ENCODE assay signal across 8 cellular contexts in the genomic region with DNA sequence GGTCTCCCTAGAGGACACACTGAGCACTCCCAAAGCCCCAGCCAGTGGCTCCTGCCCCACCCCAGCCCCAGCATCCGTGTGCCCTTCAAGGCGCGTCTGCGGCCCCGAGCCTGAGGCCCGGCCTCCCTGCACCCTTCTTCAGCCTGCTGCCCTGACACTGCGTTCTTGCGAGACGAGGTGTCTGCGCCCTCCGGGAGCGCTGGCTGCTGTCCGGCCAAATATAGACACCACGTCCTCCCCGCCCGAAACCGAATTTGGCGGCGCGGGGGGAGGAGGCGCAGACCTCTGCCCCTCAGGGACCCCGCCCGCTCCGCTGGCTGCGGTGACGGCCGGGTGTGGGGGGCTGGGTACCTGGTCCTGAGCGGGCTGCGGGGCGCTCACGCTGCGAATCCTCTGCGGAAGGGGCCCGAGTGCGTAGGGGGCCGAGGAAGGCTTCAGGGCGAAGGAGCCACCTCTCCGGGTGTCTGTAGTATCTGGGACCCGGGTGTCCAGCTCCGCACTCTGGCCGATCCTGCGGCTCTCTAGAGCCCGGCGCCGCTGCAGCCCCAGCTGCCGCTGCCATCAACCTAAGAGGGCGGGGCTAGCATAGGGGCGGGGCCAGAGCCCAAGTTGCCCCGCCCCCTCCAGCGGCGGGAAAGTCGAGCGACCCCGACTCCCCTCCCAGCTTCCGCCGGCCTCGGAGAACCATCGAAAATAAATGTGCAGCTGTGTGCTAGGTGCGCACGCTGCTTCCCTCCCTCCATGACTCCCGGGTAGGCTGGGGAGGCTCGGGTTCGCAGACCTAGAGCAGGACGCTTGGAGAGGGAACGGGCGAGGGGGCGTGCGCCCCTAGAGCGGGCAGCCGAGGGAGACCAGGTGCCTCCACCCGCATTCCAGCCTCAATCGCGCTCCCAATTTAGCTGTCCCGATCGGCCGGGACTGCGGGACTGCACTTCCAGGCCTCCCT. TPM values are rescaled to one million over a fixed set of nuclear protein-coding genes. Genes with fewer than 3 reads are reported as not detected.
DNase-seq lines count a peak whose midpoint lies in the region; ATAC-seq, FAIRE-seq and TF ChIP-seq lines count a peak whose summit lies in the region.

CORO6 (minus strand) TSS at position 576 of the 946 bp plus-strand sequence. CDS start 1,491 bp downstream, outside the sequence.

- TF ChIP-seq CTCF in CD14-positive monocyte (IDR thresholded peaks at IDR 0.05), result no peak
- TF ChIP-seq CTCF in H1 (IDR thresholded peaks at IDR 0.05; ENCODE audit: control extremely low read depth in 1 of 3, insufficient read depth in 1 of 3, low read depth in 1 of 3, low read length in 3 of 3), result no peak

- no peak within 1 kb of the TSS for H3K14ac ChIP-seq in H1 (ENCODE audit: insufficient read length)

- H3K4me1 Mint-ChIP-seq in CD14-positive monocyte (peaks cover 18% of the 10 kb centered on the region), memory B cell (peaks cover 14% of the 10 kb centered on the region)
- H3K4me1 Mint-ChIP-seq in activated CD4-positive, alpha-beta memory T cell treated with anti-CD3 and anti-CD28 coated beads for 36 hours (ENCODE audit: low read depth), result peaks cover 60% of the 10 kb centered on the region
- peaks cover 53% of the 10 kb centered on the region for H3K4me1 Mint-ChIP-seq in stimulated activated memory B cell treated with anti-CD40 and anti-IgM and Interleukin-4, amounts not matched to agents 10 μg/mL and 1 μg/mL and 100 μg/mL, for 72 hours

- FAIRE-seq in H1 (lab: Jason Lieb, UNC), result no peak

- peak within 1 kb of the TSS; percentile 95; the same call in 1 of the 2 replicates for H4K8ac ChIP-seq in H1 (ENCODE audit: extremely low read depth, insufficient read depth, low read length)

- H3K4ac ChIP-seq in H1 (replicated peaks; ENCODE audit: insufficient read length, low read depth, low read length), result peak within 1 kb of the TSS; percentile 70

- no peak within 1 kb of the TSS for H3K56ac ChIP-seq in H1 (replicated peaks; ENCODE audit: insufficient read length, low read depth, low read length)

- H3K27me3 Mint-ChIP-seq in CD14-positive monocyte (ENCODE audit: low read depth in 3 of 3), result peaks cover 25 to 63% (median 42%) of the 10 kb centered on the region in 3 donors
- H3K27me3 Mint-ChIP-seq in activated CD4-positive, alpha-beta memory T cell treated with anti-CD3 and anti-CD28 coated beads for 36 hours, result no peaks in the 10 kb centered on the region
- no peaks in the 10 kb centered on the region for H3K27me3 Mint-ChIP-seq in memory B cell
- no peaks in the 10 kb centered on the region for H3K27me3 Mint-ChIP-seq in stimulated activated memory B cell treated with anti-CD40 and anti-IgM and Interleukin-4, amounts not matched to agents 10 μg/mL and 1 μg/mL and 100 μg/mL, for 72 hours

- peak within 1 kb of the TSS in 3 of 4 experiments; percentile 75 to 85 (median 84); a peak in 6 of 7 replicates for H3K9ac ChIP-seq in H1 (replicated peaks in 1 of 4; ENCODE audit: extremely low read depth in 1 of 4, low read depth in 3 of 4, low read length in 3 of 4)

- H3K27ac Mint-ChIP-seq in CD14-positive monocyte (peak within 1 kb of the TSS in 1 of 7 donors; percentile 69), memory B cell (peak within 1 kb of the TSS; percentile 73)
- peak within 1 kb of the TSS; percentile 85 for H3K27ac Mint-ChIP-seq in activated CD4-positive, alpha-beta memory T cell treated with anti-CD3 and anti-CD28 coated beads for 36 hours
- H3K27ac Mint-ChIP-seq in stimulated activated memory B cell treated with anti-CD40 and anti-IgM and Interleukin-4, amounts not matched to agents 10 μg/mL and 1 μg/mL and 100 μg/mL, for 72 hours, result peak within 1 kb of the TSS; percentile 60

- H2AFZ ChIP-seq in H1 (ENCODE audit: low read length), result peak within 1 kb of the TSS; percentile 85; the same call in 1 of the 2 replicates

- WGBS in H1 (ENCODE audit: extremely low coverage in 1 of 2, insufficient coverage in 1 of 2, insufficient read length in 1 of 2, insufficient replicate concordance in 2 of 2, low coverage in 1 of 2, low lambda C conversion rate in 2 of 2, missing lambda C conversion rate in 1 of 2), 2 experiments, result 3% methylated on average over 64 of the region's 77 CpGs; no CpG with 5 or more reads in 1 of the 2 experiments

- H3K27me3 ChIP-seq in H1 (replicated peaks in 1 of 4; ENCODE audit: control insufficient read depth in 3 of 4, extremely low read depth in 1 of 4, insufficient read depth in 3 of 4, low read length in 3 of 4), result peaks cover 5 to 42% (median 29%) of the 10 kb centered on the region in 4 experiments

- CTCF ChIA-PET in activated CD4-positive, alpha-beta memory T cell treated with anti-CD3 and anti-CD28 coated beads for 36 hours (lab: Charles Lee), result interaction anchor here (1.0 to 1.7 kb wide), 4 partner anchors 8 to 157 kb away, joined by 3 to 8 read pairs (median 6); no protein-coding TSS in a partner anchor
- CTCF ChIA-PET in H1 (lab: Charles Lee; ENCODE audit: partially characterized antibody), result interaction anchor here (0.6 to 13.1 kb wide), 11 partner anchors 12 to 473 kb away, joined by 3 to 193 read pairs (median 3); partner anchors contain the start of genes ABHD15, ANKRD13B, SSH2 and TP53I13

- no peaks in the 10 kb centered on the region for H3K36me3 ChIP-seq in H1 (ENCODE audit: control insufficient read depth in 2 of 4, insufficient read depth in 4 of 4, low read length in 3 of 4)

- peak in 1 of 2 experiments; percentile 83; a peak in 2 of 3 replicates for TF ChIP-seq POLR2A in H1 (IDR thresholded peaks at IDR 0.05; ENCODE audit: control extremely low read depth in 1 of 2, low read depth in 2 of 2, low read length in 2 of 2)

- H4K91ac ChIP-seq in H1 (replicated peaks; ENCODE audit: insufficient read length, low read length), result peak within 1 kb of the TSS; percentile 83

- H2BK15ac ChIP-seq in H1 (ENCODE audit: low read length), result peak within 1 kb of the TSS; percentile 99

- H3K23me2 ChIP-seq in H1 (ENCODE audit: low read depth, low read length), result peaks cover 12% of the 10 kb centered on the region; the same call in 1 of the 2 replicates

- DNase-seq in CD14-positive monocyte (ENCODE audit: low spot score), result no peak
- DNase-seq in NCI-H1436 treated with DMSO at 0.1 percent for 48 hours (lab: John Stamatoyannopoulos, UW), result peak; percentile 57
- DNase-seq in activated CD4-positive, alpha-beta memory T cell treated with anti-CD3 and anti-CD28 coated beads for 36 hours, result peak; percentile 74
- DNase-seq in H1 (ENCODE audit: low read depth in 1 of 2, low spot score in 2 of 2), result peak in 1 of 2 experiments; percentile 94
- DNase-seq in memory B cell (ENCODE audit: low spot score in 2 of 2), result peak; percentile 49 to 69
- no peak for DNase-seq in LoVo (ENCODE audit: low spot score)

- peak within 1 kb of the TSS; percentile 95 for H3K4me2 ChIP-seq in H1 (ENCODE audit: insufficient read depth in 1 of 2, low read depth in 2 of 2, low read length in 2 of 2)

- H3K4me3 Mint-ChIP-seq in CD14-positive monocyte, result peak within 1 kb of the TSS; percentile 78 to 83
- peak within 1 kb of the TSS; percentile 78 for H3K4me3 Mint-ChIP-seq in activated CD4-positive, alpha-beta memory T cell treated with anti-CD3 and anti-CD28 coated beads for 36 hours
- peak within 1 kb of the TSS; percentile 79 for H3K4me3 Mint-ChIP-seq in memory B cell
- peak within 1 kb of the TSS; percentile 75 for H3K4me3 Mint-ChIP-seq in stimulated activated memory B cell treated with anti-CD40 and anti-IgM and Interleukin-4, amounts not matched to agents 10 μg/mL and 1 μg/mL and 100 μg/mL, for 72 hours

- H3K27ac ChIP-seq in H1 (ENCODE audit: low read depth, low read length), result peak within 1 kb of the TSS; percentile 72

- no peak within 1 kb of the TSS for H2AK5ac ChIP-seq in H1 (ENCODE audit: low read depth, low read length)

- peaks cover 0 to 6% of the 10 kb centered on the region in 2 experiments for H4K20me1 ChIP-seq in H1 (replicated peaks in 1 of 2; ENCODE audit: control insufficient read depth in 1 of 2, insufficient read depth in 2 of 2, low read length in 2 of 2)

- no peaks in the 10 kb centered on the region for H3K79me2 ChIP-seq in H1 (ENCODE audit: control insufficient read depth in 1 of 2, insufficient read depth in 2 of 2, low read length in 2 of 2)

- intact Hi-C loops in CD14-positive monocyte (cut with micrococcal nuclease), result no loop called here
- intact Hi-C loops in activated CD4-positive, alpha-beta memory T cell treated with anti-CD3 and anti-CD28 coated beads for 36 hours (cut with micrococcal nuclease), result loop anchor here (5.0 to 10.0 kb wide), 2 partner anchors 472 to 485 kb away; no protein-coding TSS in a partner anchor

- ATAC-seq in GM21360 (IDR thresholded peaks at IDR 0.05; ENCODE audit: unreplicated experiment) (peak; percentile 58), memory B cell (ENCODE audit: low read depth) (peak; percentile 57)
- peak; percentile 75 for ATAC-seq in stimulated activated memory B cell treated with anti-CD40 and anti-IgM and Interleukin-4, amounts not matched to agents 10 μg/mL and 1 μg/mL and 100 μg/mL, for 72 hours

- H2BK12ac ChIP-seq in H1 (ENCODE audit: low read depth, low read length), result peak within 1 kb of the TSS; percentile 77; the same call in 1 of the 2 replicates

- H3K4me3 ChIP-seq in H1 (ENCODE audit: extremely low read depth in 1 of 4, insufficient read depth in 2 of 4, low read depth in 3 of 4, low read length in 4 of 4), result peak within 1 kb of the TSS; percentile 53 to 84 (median 69)

- peak within 1 kb of the TSS; percentile 97 for H3K18ac ChIP-seq in H1 (ENCODE audit: extremely low read depth, low read length)

- no peaks in the 10 kb centered on the region for H3K9me3 ChIP-seq in H1 (ENCODE audit: insufficient read depth in 2 of 2, low read depth in 1 of 2, low read length in 1 of 2)

- peaks cover 11 to 24% (median 16%) of the 10 kb centered on the region in 4 experiments for H3K4me1 ChIP-seq in H1 (replicated peaks in 1 of 4; ENCODE audit: control insufficient read depth in 3 of 4, insufficient read depth in 4 of 4, low read length in 3 of 4)

- peak within 1 kb of the TSS; percentile 72 for H2BK20ac ChIP-seq in H1 (ENCODE audit: low read length)

- H2BK120ac ChIP-seq in H1 (replicated peaks; ENCODE audit: low read depth, low read length), result no peak within 1 kb of the TSS

- H2BK5ac ChIP-seq in H1 (ENCODE audit: low read depth, low read length), result peak within 1 kb of the TSS; percentile 95; the same call in 1 of the 2 replicates

- TF ChIP-seq EP300 in H1 (IDR thresholded peaks at IDR 0.05; ENCODE audit: borderline replicate concordance in 1 of 2, low read depth in 2 of 2, low read length in 2 of 2), result no peak

- H3K36me3 Mint-ChIP-seq in CD14-positive monocyte (peaks cover 18 to 19% of the 10 kb centered on the region in 2 donors), memory B cell (no peaks in the 10 kb centered on the region)
- H3K36me3 Mint-ChIP-seq in activated CD4-positive, alpha-beta memory T cell treated with anti-CD3 and anti-CD28 coated beads for 36 hours, result no peaks in the 10 kb centered on the region
- H3K36me3 Mint-ChIP-seq in stimulated activated memory B cell treated with anti-CD40 and anti-IgM and Interleukin-4, amounts not matched to agents 10 μg/mL and 1 μg/mL and 100 μg/mL, for 72 hours, result peaks cover 7% of the 10 kb centered on the region

- H3K9me3 Mint-ChIP-seq in CD14-positive monocyte (no peaks in the 10 kb centered on the region), memory B cell (no peaks in the 10 kb centered on the region)
- H3K9me3 Mint-ChIP-seq in activated CD4-positive, alpha-beta memory T cell treated with anti-CD3 and anti-CD28 coated beads for 36 hours, result no peaks in the 10 kb centered on the region
- H3K9me3 Mint-ChIP-seq in stimulated activated memory B cell treated with anti-CD40 and anti-IgM and Interleukin-4, amounts not matched to agents 10 μg/mL and 1 μg/mL and 100 μg/mL, for 72 hours, result no peaks in the 10 kb centered on the region

- POLR2A ChIA-PET in activated CD4-positive, alpha-beta memory T cell treated with anti-CD3 and anti-CD28 coated beads for 36 hours (lab: Charles Lee), result interaction anchor here (1.0 to 1.5 kb wide), 2 partner anchors 55 to 138 kb away, joined by 3 to 6 read pairs; partner anchors contain the start of gene ABHD15
- POLR2A ChIA-PET in H1 (lab: Charles Lee; ENCODE audit: partially characterized antibody), result interaction anchor here (0.6 to 1.4 kb wide), 6 partner anchors 17 to 363 kb away, joined by 3 to 4 read pairs (median 4); partner anchors contain the start of gene SSH2

- H3K79me1 ChIP-seq in H1 (ENCODE audit: low read depth, low read length), result no peaks in the 10 kb centered on the region

- TF ChIP-seq RAD21 in H1 (IDR thresholded peaks at IDR 0.05 in 1 of 2, conservative IDR thresholded peaks at IDR 0.05 in 1 of 2; ENCODE audit: low read depth in 2 of 2, low read length in 2 of 2), result no peak

- H4K5ac ChIP-seq in H1 (ENCODE audit: insufficient read length, low read depth, low read length), result peak within 1 kb of the TSS; percentile 90

- no peak within 1 kb of the TSS for H3K23ac ChIP-seq in H1 (ENCODE audit: insufficient read length)

RNA-seq across cellular contexts. Expression of gene CORO6, which starts in this region (rescaled TPM):
- not detected for polyA plus RNA-seq in CD14-positive monocyte
- total RNA-seq in activated CD4-positive, alpha-beta memory T cell treated with anti-CD3 and anti-CD28 coated beads for 36 hours, result 10 to 100 TPM; 21.3 to 22.1 TPM
- total RNA-seq in H1 (2021; fragmentation: NEBNext Ultra II Directional; extraction: Animal tissue kit (Norgen Biotek cat#: 25700)), result 2.1 and 2.5 TPM in 2 replicates
- 8.6 and 13.3 TPM in 2 replicates for polyA plus RNA-seq in H1 (2011; rRNA removed)
- polyA plus RNA-seq in H1 (2011; cell fraction: cytosol; rRNA removed), result 10.9 TPM
- 106 TPM for polyA plus RNA-seq in H1 (2011; cell fraction: nucleus; rRNA removed)
- polyA plus RNA-seq in H1 (2012, experiment 1 of 2), result 3.1 to 6.2 TPM (median 5.5 TPM) in 4 replicates
- 3.1 TPM for polyA plus RNA-seq in H1 (2012, experiment 2 of 2)
- 3.6 TPM for polyA plus RNA-seq in H1 (2013, experiment 1 of 2)
- polyA plus RNA-seq in H1 (2013, experiment 2 of 2), result 3.3 TPM
- polyA minus RNA-seq in H1 (2011; rRNA and poly(A)+ RNA removed), result 7.3 and 10.4 TPM in 2 replicates
- 3.2 TPM for polyA minus RNA-seq in H1 (2011; cell fraction: cytosol; rRNA and poly(A)+ RNA removed)
- 10.5 TPM for polyA minus RNA-seq in H1 (2011; cell fraction: nucleus; rRNA and poly(A)+ RNA removed)

Comparison
In these comparisons a context has a peak if more than half of its experiments do, and no peak if none do; other contexts are left out.
1. DNase-seq: peak in NCI-H1436 treated with DMSO at 0.1 percent for 48 hours (single experiment), activated CD4-positive, alpha-beta memory T cell treated with anti-CD3 and anti-CD28 coated beads for 36 hours (single experiment) and memory B cell (2 of 2); none in CD14-positive monocyte (single experiment) and LoVo (single experiment).
2. Peak in every context shown above with its lines, with median percentiles within 50 percentile points of each other: H3K4me3 Mint-ChIP-seq and ATAC-seq.